In genomic region chr1:43878854-43879253, GRCh38 we compare ENCODE assay signal across 1 cellular context.
TF ChIP-seq lines count a peak whose summit lies in the region.

No MANE protein-coding gene starts in this region.

TF ChIP-seq in SK-N-SH, 30 proteins besides CTCF, POLR2A, EP300 and RAD21 (continued from another document):
- no peak for TF ChIP-seq REST (IDR thresholded peaks at IDR 0.05; ENCODE audit: low read depth, low read length)
- no peak for TF ChIP-seq RXRA (IDR thresholded peaks at IDR 0.05; ENCODE audit: borderline replicate concordance, low read depth)
- TF ChIP-seq FOSL2 (IDR thresholded peaks at IDR 0.05; ENCODE audit: borderline replicate concordance, low read depth) = no peak
- TF ChIP-seq USF2 (IDR thresholded peaks at IDR 0.05; ENCODE audit: borderline replicate concordance, low read depth, low read length) = no peak
- no peak for TF ChIP-seq RFX5 (IDR thresholded peaks at IDR 0.05; ENCODE audit: low read length)
- no peak for TF ChIP-seq NRF1 (IDR thresholded peaks at IDR 0.05; ENCODE audit: low read depth, low read length)
